Comparison of ENCODE assay signal across 21 cellular contexts in genomic region chr7:20793686-20794394, GRCh38. TPM values are rescaled to one million over a fixed set of nuclear protein-coding genes. Genes with fewer than 3 reads are reported as not detected.
DNase-seq lines count a peak whose midpoint lies in the region; ATAC-seq and TF ChIP-seq lines count a peak whose summit lies in the region.
"Had no signal": no experiment of that assay in that cellular context is flagged by ENCODE, and none has a peak within 500 bp of the region (broad histone marks: within the 10 kb centered on the region; RNA-seq: fewer than 3 reads in every experiment).

No MANE protein-coding gene starts in this region.

- H3K27ac Mint-ChIP-seq in nephron progenitor cell = no peak overlapping the region
- H3K27ac Mint-ChIP-seq: stimulated activated naive CD8-positive, alpha-beta T cell treated with anti-CD3 and anti-CD28 coated beads, Interleukin-15, Interleukin-2, amounts not matched to agents 100 ng/mL and 50 ng/mL, for 24 hours; T-cell had no signal

- peaks cover 2% of the 10 kb centered on the region for H3K4me1 ChIP-seq in right cardiac atrium (ENCODE audit: control insufficient read depth, insufficient read depth, low read length)

- peak overlapping the region; percentile 68 for H3K4me3 Mint-ChIP-seq in nephron progenitor cell
- H3K4me3 Mint-ChIP-seq: stimulated activated naive CD8-positive, alpha-beta T cell treated with anti-CD3 and anti-CD28 coated beads, Interleukin-15, Interleukin-2, amounts not matched to agents 100 ng/mL and 50 ng/mL, for 24 hours; T-cell had no signal

- peaks cover 93% of the 10 kb centered on the region for H3K27me3 Mint-ChIP-seq in nephron progenitor cell (ENCODE audit: low read depth, poor library complexity)

- 8% methylated on average over 16 of the region's 16 CpGs for WGBS in right cardiac atrium

- ATAC-seq in right cardiac atrium = no peak
- ATAC-seq in left lobe of liver = no peak
- ATAC-seq: heart right ventricle, T-cell had no signal

- intact Hi-C loops in right cardiac atrium (cut with DNase I) = no loop called here

- no peaks in the 10 kb centered on the region for H3K36me3 ChIP-seq in H7 (replicated peaks; ENCODE audit: control insufficient read depth, insufficient read depth, low read length)
- H3K36me3 ChIP-seq: heart right ventricle had no signal

- peaks cover 52% of the 10 kb centered on the region for H3K4me1 Mint-ChIP-seq in nephron progenitor cell

- DNase-seq in H7 (peak; percentile 36), NCI-H2081 treated with DMSO at 0.1 percent for 48 hours (lab: John Stamatoyannopoulos, UW) (peak; percentile 51), ecto neural progenitor cell (ENCODE audit: low spot score) (peak; percentile 56), nephron progenitor cell (no peak), right cardiac atrium (no peak), RWPE1 (ENCODE audit: low spot score) (no peak), left lobe of liver (ENCODE audit: low spot score) (no peak)
- DNase-seq: amygdala, DND-41, GOT3, heart right ventricle, kidney, mammary epithelial cell, naive B cell, NCI-H187, NCI-H510A treated with DMSO at 0.1 percent for 48 hours, SHP77 treated with DMSO at 0.1 percent for 48 hours, T-cell, trophoblast cell had no signal

- no peak overlapping the region for H3K4me3 ChIP-seq in H7 (ENCODE audit: insufficient read depth, low read depth, low read length)
- no peak overlapping the region for H3K4me3 ChIP-seq in right cardiac atrium (ENCODE audit: low read length)
- H3K4me3 ChIP-seq: heart right ventricle had no signal

- CTCF ChIA-PET in RWPE1 (lab: Yijun Ruan, JAX) = no interaction called here

- H3K27me3 ChIP-seq in H7 (ENCODE audit: control insufficient read depth, insufficient read depth, low read length) (peaks cover 69% of the 10 kb centered on the region), right cardiac atrium (ENCODE audit: control insufficient read depth, insufficient read depth) (peaks cover 15% of the 10 kb centered on the region)

- H3K27ac ChIP-seq in right cardiac atrium (ENCODE audit: low read length) = no peak overlapping the region
- H3K27ac ChIP-seq in RWPE1 = no peak overlapping the region
- H3K27ac ChIP-seq: heart right ventricle had no signal

- no peaks in the 10 kb centered on the region for H3K36me3 Mint-ChIP-seq in nephron progenitor cell (ENCODE audit: low read depth)

- TF ChIP-seq CTCF in nephron progenitor cell (IDR thresholded peaks at IDR 0.05) (no peak), RWPE1 (conservative IDR thresholded peaks at IDR 0.05; ENCODE audit: low read depth) (no peak)

- no peaks in the 10 kb centered on the region for H3K9me3 Mint-ChIP-seq in nephron progenitor cell
- H3K9me3 Mint-ChIP-seq: stimulated activated naive CD8-positive, alpha-beta T cell treated with anti-CD3 and anti-CD28 coated beads, Interleukin-15, Interleukin-2, amounts not matched to agents 100 ng/mL and 50 ng/mL, for 24 hours had no signal

- POLR2A ChIA-PET in RWPE1 (lab: Yijun Ruan, JAX; ENCODE audit: low non-redundant PET) = no interaction called here

- H3K9me3 ChIP-seq in right cardiac atrium (ENCODE audit: control insufficient read depth, low read length) = peaks cover 1% of the 10 kb centered on the region
- H3K9me3 ChIP-seq: heart right ventricle had no signal

RNA-seq across cellular contexts. Expression of gene SP8, which starts 7.2 kb away (rescaled TPM):
- 44.9 and 59.2 TPM in 2 replicates for total RNA-seq in H7 (2014; rRNA removed; shearing (Covaris generic))
- total RNA-seq in right cardiac atrium = not detected
- not detected for polyA plus RNA-seq in right cardiac atrium
- not detected for total RNA-seq in left lobe of liver
- total RNA-seq: chondrocyte, heart right ventricle, kidney had no signal
- polyA plus RNA-seq: heart right ventricle had no signal

Comparison
In these comparisons a context has a peak if more than half of its experiments do, and no peak if none do; other contexts are left out.
1. DNase-seq: peak in H7 (single experiment), NCI-H2081 treated with DMSO at 0.1 percent for 48 hours (single experiment) and ecto neural progenitor cell (single experiment); none in nephron progenitor cell (single experiment), right cardiac atrium (0 of 3), RWPE1 (single experiment) and left lobe of liver (single experiment).
2. RNA of gene SP8, which starts 7.2 kb away (total RNA-seq): 44.9 to 59.2 TPM in H7; not detected in left lobe of liver (single experiment) and not detected in right cardiac atrium; every median in the first group is over 10 times any median in the second.